Comparison of ENCODE assay signal across 17 cellular contexts in the genomic region with DNA sequence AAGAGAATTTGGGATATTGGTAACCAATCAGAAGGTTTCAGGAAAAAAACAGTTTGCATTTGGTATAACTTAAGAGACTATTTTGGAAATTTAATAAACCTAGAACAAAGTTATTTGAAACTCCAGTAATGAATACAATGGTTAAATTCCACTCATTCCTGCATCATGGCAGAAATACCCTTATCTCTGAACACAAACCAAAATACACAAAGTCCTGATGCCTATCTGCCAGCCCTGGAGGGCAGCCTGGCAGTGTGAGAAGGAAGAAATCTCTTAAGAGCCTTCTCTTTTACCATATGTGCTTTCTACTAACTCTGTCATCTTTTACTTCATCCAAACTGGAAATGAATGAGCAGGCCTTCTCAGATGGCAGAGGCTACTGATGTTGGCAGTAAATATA.
DNase-seq lines count a peak whose midpoint lies in the region; ATAC-seq and TF ChIP-seq lines count a peak whose summit lies in the region.
"Had no signal": no experiment of that assay in that cellular context is flagged by ENCODE, and none has a peak within 500 bp of the region (broad histone marks: within the 10 kb centered on the region; RNA-seq: fewer than 3 reads in every experiment).

No MANE protein-coding gene starts in this region.

- intact Hi-C loops in IMR-90 (cut with micrococcal nuclease) = no loop called here
- intact Hi-C loops in ovary (cut with DNase I) = no loop called here

- no peaks in the 10 kb centered on the region for H3K9me3 ChIP-seq in IMR-90 (ENCODE audit: control insufficient read depth, insufficient read depth, low read length)
- H3K9me3 ChIP-seq in mesenchymal stem cell (ENCODE audit: control insufficient read depth, low read length) = no peaks in the 10 kb centered on the region
- H3K9me3 ChIP-seq in ovary = no peaks in the 10 kb centered on the region
- H3K9me3 ChIP-seq: lower lobe of right lung had no signal

- TF ChIP-seq CTCF in IMR-90 (conservative IDR thresholded peaks at IDR 0.05; ENCODE audit: low read depth, low read length) (no peak), brain microvascular endothelial cell (IDR thresholded peaks at IDR 0.05; ENCODE audit: low read depth, low read length, missing control alignments) (no peak), ovary (IDR thresholded peaks at IDR 0.05) (no peak)

- H3K79me1 ChIP-seq in IMR-90 (ENCODE audit: low read depth in 1 of 2, low read length in 2 of 2) (no peaks in the 10 kb centered on the region), mesenchymal stem cell (replicated peaks; ENCODE audit: low read length, poor library complexity, severe bottlenecking) (no peaks in the 10 kb centered on the region)

- TF ChIP-seq RAD21 in IMR-90 (IDR thresholded peaks at IDR 0.05; ENCODE audit: low read length) = no peak

- peak overlapping the region; percentile 78 for H2BK120ac ChIP-seq in IMR-90 (ENCODE audit: low read depth, low read length)
- H2BK120ac ChIP-seq in mesenchymal stem cell (ENCODE audit: low read depth, low read length) = no peak overlapping the region

- peak overlapping the region; percentile 62 for H3K4ac ChIP-seq in IMR-90 (ENCODE audit: low read depth, low read length)
- H3K4ac ChIP-seq in mesenchymal stem cell (ENCODE audit: low read depth in 1 of 2, low read length in 2 of 2) = no peak overlapping the region

- peak overlapping the region; percentile 49; the same call in 1 of the 2 replicates for H4K5ac ChIP-seq in IMR-90 (ENCODE audit: low read depth, low read length)

- H3K56ac ChIP-seq in IMR-90 (ENCODE audit: extremely low read depth, insufficient read depth, low read length) = peak overlapping the region; percentile 70; the same call in 1 of the 2 replicates

- H4K91ac ChIP-seq in IMR-90 (ENCODE audit: insufficient read depth, low read depth, low read length) (peak overlapping the region; percentile 88), mesenchymal stem cell (ENCODE audit: low read length) (no peak overlapping the region)

- H4K20me1 ChIP-seq in IMR-90 (ENCODE audit: insufficient read depth, low read length) = no peaks in the 10 kb centered on the region

- peaks cover 10% of the 10 kb centered on the region for H3K4me1 ChIP-seq in IMR-90 (ENCODE audit: control insufficient read depth, insufficient read depth, low read length)
- H3K4me1 ChIP-seq in mesenchymal stem cell (ENCODE audit: control insufficient read depth, insufficient read depth, low read depth, low read length) = peaks cover 6% of the 10 kb centered on the region
- no peaks in the 10 kb centered on the region for H3K4me1 ChIP-seq in ovary (ENCODE audit: insufficient read depth)
- H3K4me1 ChIP-seq: lower lobe of right lung had no signal

- H3K9ac ChIP-seq in IMR-90 (ENCODE audit: low read depth, low read length) (no peak overlapping the region; the same call in 1 of the 2 replicates), mesenchymal stem cell (ENCODE audit: low read length) (peak overlapping the region; percentile 74)

- CTCF ChIA-PET in IMR-90 (lab: Yijun Ruan, JAX) = interaction anchor here (0.5 to 0.7 kb wide), 4 partner anchors 8 to 478 kb away, joined by 3 to 5 read pairs (median 3); no protein-coding TSS in a partner anchor

- no peak overlapping the region for H2AK9ac ChIP-seq in IMR-90 (replicated peaks; ENCODE audit: low read depth, low read length, poor library complexity)

- peak overlapping the region; percentile 39; the same call in 1 of the 2 replicates for H3K27ac ChIP-seq in IMR-90 (ENCODE audit: insufficient read depth, low read length)
- H3K27ac ChIP-seq in brain microvascular endothelial cell = peak overlapping the region; percentile 67
- H3K27ac ChIP-seq in mesenchymal stem cell (ENCODE audit: low read length, poor library complexity, severe bottlenecking) = peak overlapping the region; percentile 69
- H3K27ac ChIP-seq in ovary = no peak overlapping the region
- H3K27ac ChIP-seq: lower lobe of right lung had no signal

- H3K27me3 ChIP-seq in IMR-90 (ENCODE audit: control insufficient read depth, insufficient read depth, low read length) (no peaks in the 10 kb centered on the region), brain microvascular endothelial cell (replicated peaks) (no peaks in the 10 kb centered on the region), mesenchymal stem cell (ENCODE audit: control insufficient read depth in 1 of 2, insufficient read depth in 1 of 2, low read length in 2 of 2) (no peaks in the 10 kb centered on the region), ovary (no peaks in the 10 kb centered on the region)

- peak overlapping the region; percentile 79 for H2AK5ac ChIP-seq in IMR-90 (ENCODE audit: low read depth, low read length)
- no peak overlapping the region for H2AK5ac ChIP-seq in mesenchymal stem cell (ENCODE audit: low read length, severe bottlenecking)

- H2BK20ac ChIP-seq in IMR-90 (ENCODE audit: low read depth, low read length) = peak overlapping the region; percentile 71

- peak; percentile 25 for ATAC-seq in IMR-90 (ENCODE audit: low read depth)
- ATAC-seq: lower lobe of right lung had no signal

- peaks cover 4% of the 10 kb centered on the region; the same call in 1 of the 2 replicates for H3K9me1 ChIP-seq in IMR-90 (ENCODE audit: insufficient read depth, low read length)

- H3K4me3 ChIP-seq in IMR-90 (ENCODE audit: insufficient read depth, low read depth, low read length) = no peak overlapping the region
- H3K4me3 ChIP-seq in brain microvascular endothelial cell (ENCODE audit: low read depth, low read length) = no peak overlapping the region
- no peak overlapping the region for H3K4me3 ChIP-seq in mesenchymal stem cell (ENCODE audit: insufficient read depth in 1 of 2, low read depth in 1 of 2, low read length in 2 of 2)
- H3K4me3 ChIP-seq in ovary = no peak overlapping the region
- H3K4me3 ChIP-seq: lower lobe of right lung had no signal

- H2AFZ ChIP-seq in IMR-90 (replicated peaks; ENCODE audit: low read length, poor library complexity) (peak overlapping the region; percentile 33), mesenchymal stem cell (ENCODE audit: low read depth, low read length) (no peak overlapping the region)

- TF ChIP-seq POLR2A in IMR-90 (IDR thresholded peaks at IDR 0.05; ENCODE audit: low read depth, low read length) (no peak), ovary (IDR thresholded peaks at IDR 0.05) (no peak)

- DNase-seq in AG08396 (ENCODE audit: low spot score) (peak; percentile 15), IMR-90 (no peak), brain microvascular endothelial cell (no peak), mesenchymal stem cell (no peak), midbrain (lab: John Stamatoyannopoulos, UW) (no peak), NCI-H526 (lab: John Stamatoyannopoulos, UW) (no peak), NCI-H748 (lab: John Stamatoyannopoulos, UW; ENCODE audit: unreplicated experiment) (no peak), ovary (no peak)
- DNase-seq: activated CD4-positive, CD25-positive, alpha-beta regulatory T cell; activated naive CD8-positive, alpha-beta T cell treated with anti-CD3 and anti-CD28 coated beads, Interleukin-2, amount 10 ng/mL, durations not matched to agents 7 days and 5 days; hippocampal formation; lower lobe of right lung; NCI-H1436 treated with DMSO at 0.1 percent for 48 hours; NCI-H774; posterior cingulate gyrus; stimulated activated CD4-positive, alpha-beta T cell treated with anti-CD3 and anti-CD28 coated beads, Interleukin-4, amount 100 ng/mL, for 1 hour; stimulated activated naive CD4-positive, alpha-beta T cell had no signal

- H3K18ac ChIP-seq in IMR-90 (ENCODE audit: low read depth, low read length) = peak overlapping the region; percentile 96; the same call in 1 of the 2 replicates
- H3K18ac ChIP-seq in mesenchymal stem cell (ENCODE audit: low read depth in 1 of 2, low read length in 2 of 2) = no peak overlapping the region

- H3K36me3 ChIP-seq in IMR-90 (ENCODE audit: control insufficient read depth, insufficient read depth, low read length) (no peaks in the 10 kb centered on the region), brain microvascular endothelial cell (replicated peaks) (no peaks in the 10 kb centered on the region), mesenchymal stem cell (ENCODE audit: control insufficient read depth in 1 of 2, insufficient read depth in 2 of 2, low read depth in 1 of 2, low read length in 2 of 2) (no peaks in the 10 kb centered on the region), ovary (no peaks in the 10 kb centered on the region)
- H3K36me3 ChIP-seq: lower lobe of right lung had no signal

- H3K23ac ChIP-seq in IMR-90 (ENCODE audit: low read depth, low read length) (peak overlapping the region; percentile 44; the same call in 1 of the 2 replicates), mesenchymal stem cell (ENCODE audit: low read length in 2 of 2) (no peak overlapping the region)

- H4K8ac ChIP-seq in IMR-90 (ENCODE audit: low read depth in 2 of 2, low read length in 2 of 2) (peak overlapping the region; percentile 56 to 67; a peak in 3 of 4 replicates), mesenchymal stem cell (ENCODE audit: low read length) (no peak overlapping the region)

- POLR2A ChIA-PET in IMR-90 (lab: Charles Lee; ENCODE audit: unreplicated experiment) = no interaction called here

- H2BK5ac ChIP-seq in IMR-90 (ENCODE audit: low read depth, low read length, poor library complexity, severe bottlenecking) (peak overlapping the region; percentile 78), mesenchymal stem cell (ENCODE audit: low read depth, low read length, poor library complexity, severe bottlenecking) (no peak overlapping the region)

- H3K4me2 ChIP-seq in IMR-90 (ENCODE audit: low read depth, low read length) (peak overlapping the region; percentile 49; the same call in 1 of the 2 replicates), mesenchymal stem cell (ENCODE audit: low read length, poor library complexity, severe bottlenecking) (no peak overlapping the region)

- in situ Hi-C loops in IMR-90 (cut with MboI; ENCODE audit: low sequenced_read_pairs) (no loop called here), brain microvascular endothelial cell (cut with HindIII; ENCODE audit: low pct_ligation_motif_present, low sequenced_read_pairs) (no loop called here)

- H2BK12ac ChIP-seq in mesenchymal stem cell (ENCODE audit: low read length in 2 of 2) = no peak overlapping the region

- H2BK15ac ChIP-seq in IMR-90 (ENCODE audit: low read depth, low read length) = peak overlapping the region; percentile 23; the same call in 1 of the 3 replicates
- H2BK15ac ChIP-seq in mesenchymal stem cell (ENCODE audit: low read depth, poor library complexity, severe bottlenecking) = no peak overlapping the region

- H3K14ac ChIP-seq in IMR-90 (replicated peaks; ENCODE audit: low read depth, low read length) (0 out of 2 replicates have a peak overlapping the region, but pooled peaks have one; percentile 17), mesenchymal stem cell (ENCODE audit: low read length in 2 of 2) (no peak overlapping the region)

- no TSS peak for BruUV-seq in IMR-90 (replicated peaks; lab: Mats Ljungman, UMichigan)

- dilution Hi-C loops in IMR-90 (cut with HindIII; ENCODE audit: low sequenced_read_pairs, unreplicated experiment) = no loop called here

- no peak for TF ChIP-seq EP300 in ovary (IDR thresholded peaks at IDR 0.05)

TF ChIP-seq in IMR-90, 13 proteins besides CTCF, POLR2A, EP300 and RAD21 (continues in another document):
- TF ChIP-seq BHLHE40 (IDR thresholded peaks at IDR 0.05; ENCODE audit: low read depth, low read length) = no peak

Comparison
In these comparisons a context has a peak if more than half of its experiments do, and no peak if none do; other contexts are left out.
1. H3K27ac ChIP-seq: peak in IMR-90 (single experiment), brain microvascular endothelial cell (single experiment) and mesenchymal stem cell (single experiment); none in ovary (0 of 2).